In genomic region chr10:131993298-131993674, GRCh38 we compare ENCODE assay signal across 24 cellular contexts.
"Had no signal": no experiment of that assay in that cellular context is flagged by ENCODE, and none has a peak within 500 bp of the region (broad histone marks: within the 10 kb centered on the region; RNA-seq: fewer than 3 reads in every experiment).

No MANE protein-coding gene starts in this region.

- H3K4me3 ChIP-seq: ascending aorta, breast epithelium, PC-9 had no signal

- H3K27ac ChIP-seq: ascending aorta, breast epithelium, PC-9, RWPE1 had no signal

- H3K36me3 ChIP-seq: ascending aorta, breast epithelium had no signal

- H3K9me3 ChIP-seq: breast epithelium had no signal

- ATAC-seq: activated CD4-positive, alpha-beta T cell treated with anti-CD3 and anti-CD28 coated beads for 36 hours; activated CD4-positive, CD25-positive, alpha-beta regulatory T cell treated with anti-CD3 and anti-CD28 coated beads, Interleukin-2, amount 50 U/mL, for 24 hours; activated CD8-positive, alpha-beta T cell treated with anti-CD3 and anti-CD28 coated beads, Interleukin-2, amount 10 ng/mL, durations not matched to agents 7 days and 5 days; Right ventricle myocardium inferior had no signal

- H3K4me2 ChIP-seq: PC-9 had no signal

- H3K27me3 ChIP-seq: ascending aorta, breast epithelium had no signal

- DNase-seq: activated CD4-positive, alpha-beta T cell treated with anti-CD3 and anti-CD28 coated beads for 36 hours; activated CD4-positive, alpha-beta T cell treated with anti-CD3 and anti-CD28 coated beads, Interleukin-2, amount 10 ng/mL, durations not matched to agents 7 days and 5 days; activated CD4-positive, alpha-beta T cell treated with anti-CD3 and anti-CD28 coated beads, Interleukin-2, amount 50 U/mL, for 48 hours; activated CD8-positive, alpha-beta T cell treated with anti-CD3 and anti-CD28 coated beads, Interleukin-2, amount 10 ng/mL, durations not matched to agents 7 days and 5 days; activated gamma-delta T cell; activated naive CD4-positive, alpha-beta T cell treated with Interleukin-2 at 50 U/mL for 16 hours; activated naive CD8-positive, alpha-beta T cell treated with anti-CD3 and anti-CD28 coated beads, Interleukin-2, amount 10 ng/mL, durations not matched to agents 7 days and 5 days; activated T-cell treated with anti-CD3 and anti-CD28 coated beads, Interleukin-2, amount 50 U/mL, for 24 hours; amygdala; NCI-H1092 treated with DMSO at 0.1 percent for 48 hours; NCI-H1417; NCI-H146; NCI-H187 treated with DMSO at 0.1 percent for 48 hours; NCI-H2081; NCI-H510A; PC-9; SW 1271; T-helper 1 cell; T1000 had no signal

- H3K4me1 ChIP-seq: ascending aorta had no signal
